In genomic region chr5:177427919-177428573, GRCh38 we compare ENCODE assay signal across 2 cellular contexts.
TF ChIP-seq lines count a peak whose summit lies in the region.

No MANE protein-coding gene starts in this region.

TF ChIP-seq in GM12878, 131 proteins besides CTCF, POLR2A, EP300 and RAD21:
- TF ChIP-seq BACH1 (IDR thresholded peaks at IDR 0.05; ENCODE audit: borderline replicate concordance) (peak; percentile 64; the same call in 1 of the 2 replicates), NKRF (conservative IDR thresholded peaks at IDR 0.05) (no peak; the same call in 1 of the 2 replicates), ZNF217 (IDR thresholded peaks at IDR 0.05) (no peak), PKNOX1 (IDR thresholded peaks at IDR 0.05) (0 out of 2 replicates have a peak, but pooled peaks have one; percentile 15), GATAD2B (conservative IDR thresholded peaks at IDR 0.05; ENCODE audit: low read depth) (peak; percentile 19; the same call in 1 of the 2 replicates), ZNF687 (IDR thresholded peaks at IDR 0.05) (peak; percentile 68), TCF7 (IDR thresholded peaks at IDR 0.05; ENCODE audit: borderline replicate concordance) (no peak), RB1 (IDR thresholded peaks at IDR 0.05; ENCODE audit: borderline replicate concordance) (0 out of 2 replicates have a peak, but pooled peaks have one; percentile 31), PAX8 (IDR thresholded peaks at IDR 0.05) (no peak), POLR2AphosphoS5 (IDR thresholded peaks at IDR 0.05; ENCODE audit: low read length) (peak; percentile 46; the same call in 1 of the 2 replicates)

TF ChIP-seq in neural cell, 6 proteins besides CTCF, POLR2A, EP300 and RAD21:
- TF ChIP-seq POLR2AphosphoS5 (IDR thresholded peaks at IDR 0.05): no peak
- TF ChIP-seq EZH2 (IDR thresholded peaks at IDR 0.05; ENCODE audit: borderline replicate concordance, insufficient read depth, low read length, poor library complexity, severe bottlenecking): no peak
- no peak for TF ChIP-seq TAF1 (IDR thresholded peaks at IDR 0.05; ENCODE audit: low read depth)
- TF ChIP-seq REST (IDR thresholded peaks at IDR 0.05; ENCODE audit: borderline replicate concordance): no peak
- TF ChIP-seq SMC3 (conservative IDR thresholded peaks at IDR 0.05; ENCODE audit: poor library complexity): no peak
- no peak for TF ChIP-seq MXI1 (conservative IDR thresholded peaks at IDR 0.05; ENCODE audit: poor library complexity, severe bottlenecking)
